Comparison of ENCODE assay signal across 16 cellular contexts in the genomic region with DNA sequence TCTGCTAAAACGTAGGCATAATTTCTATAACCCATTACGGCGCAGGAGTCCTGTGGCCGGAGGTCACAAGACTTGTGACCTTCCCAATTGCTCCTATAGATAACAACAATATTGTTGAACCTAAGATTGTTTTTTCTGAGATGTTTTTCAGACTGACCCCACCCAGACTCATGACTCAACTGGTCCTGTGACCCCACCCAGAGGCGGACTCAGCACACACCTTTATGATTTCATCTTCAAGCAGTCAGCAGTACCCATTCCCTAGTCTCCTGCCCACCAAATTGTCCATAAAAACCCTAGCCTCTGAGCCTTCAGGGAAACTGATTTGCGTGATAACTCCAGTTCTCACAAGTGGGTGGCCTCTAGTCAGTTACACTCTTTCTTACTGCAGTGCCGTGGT. TPM values are rescaled to one million over a fixed set of nuclear protein-coding genes. Genes with fewer than 3 reads are reported as not detected.
DNase-seq lines count a peak whose midpoint lies in the region; ATAC-seq and TF ChIP-seq lines count a peak whose summit lies in the region.
"Had no signal": no experiment of that assay in that cellular context is flagged by ENCODE, and none has a peak within 500 bp of the region (broad histone marks: within the 10 kb centered on the region; RNA-seq: fewer than 3 reads in every experiment).

No MANE protein-coding gene starts in this region.

- H3K4me1 Mint-ChIP-seq in activated naive CD4-positive, alpha-beta T cell treated with anti-CD3 and anti-CD28 coated beads for 36 hours (ENCODE audit: low read depth), result peaks cover 2% of the 10 kb centered on the region

- DNase-seq in RWPE2 (ENCODE audit: low spot score) (no peak), epithelial cell of esophagus (ENCODE audit: low read depth) (peak; percentile 53), left colon (no peak), PC-3 (no peak), cardiac septum (ENCODE audit: low spot score) (no peak), posterior vena cava (ENCODE audit: low spot score) (no peak)
- no peak for DNase-seq in activated naive CD4-positive, alpha-beta T cell treated with anti-CD3 and anti-CD28 coated beads for 36 hours
- DNase-seq: C1 segment of cervical spinal cord; Calu3; CD4-positive, alpha-beta memory T cell; COR-L47; DMS53; DMS79 treated with DMSO at 0.1 percent for 48 hours; GF-D8; GOT3 had no signal

- no peaks in the 10 kb centered on the region for H3K36me3 ChIP-seq in RWPE2 (ENCODE audit: low read depth)
- H3K36me3 ChIP-seq in PC-3 (ENCODE audit: low read depth, low read length), result no peaks in the 10 kb centered on the region
- H3K36me3 ChIP-seq: HAP-1 had no signal

- H3K4me2 ChIP-seq in PC-3 (ENCODE audit: low read length), result no peak overlapping the region

- H3K4me3 Mint-ChIP-seq in activated naive CD4-positive, alpha-beta T cell treated with anti-CD3 and anti-CD28 coated beads for 36 hours, result no peak overlapping the region
- H3K4me3 Mint-ChIP-seq: CD4-positive, alpha-beta memory T cell had no signal

- H3K36me3 Mint-ChIP-seq in activated naive CD4-positive, alpha-beta T cell treated with anti-CD3 and anti-CD28 coated beads for 36 hours (ENCODE audit: low read depth), result no peaks in the 10 kb centered on the region
- H3K36me3 Mint-ChIP-seq: CD4-positive, alpha-beta memory T cell had no signal

- no TSS peak for BruUV-seq in PC-3 (replicated peaks; lab: Mats Ljungman, UMichigan)

- no peak overlapping the region for H3K27ac Mint-ChIP-seq in activated naive CD4-positive, alpha-beta T cell treated with anti-CD3 and anti-CD28 coated beads for 36 hours

- no peaks in the 10 kb centered on the region for H3K27me3 ChIP-seq in RWPE2 (ENCODE audit: insufficient read depth, poor library complexity, severe bottlenecking)
- no peaks in the 10 kb centered on the region for H3K27me3 ChIP-seq in PC-3 (ENCODE audit: low read length)

- H3K9me3 ChIP-seq in RWPE2 (ENCODE audit: severe bottlenecking), result no peaks in the 10 kb centered on the region
- no peaks in the 10 kb centered on the region for H3K9me3 ChIP-seq in PC-3 (ENCODE audit: low read length)
- H3K9me3 ChIP-seq: HAP-1 had no signal

- no peaks in the 10 kb centered on the region for H3K9me2 ChIP-seq in PC-3 (replicated peaks; ENCODE audit: low read length)

- no peaks in the 10 kb centered on the region for H4K20me1 ChIP-seq in PC-3 (ENCODE audit: low read length)

- H3K27ac ChIP-seq in RWPE2 (ENCODE audit: poor library complexity, severe bottlenecking) (no peak overlapping the region), PC-3 (ENCODE audit: low read length) (no peak overlapping the region)

- H3F3A ChIP-seq in PC-3 (ENCODE audit: low read length, unreplicated experiment), result no peaks in the 10 kb centered on the region

- H3K79me2 ChIP-seq in PC-3 (ENCODE audit: low read length), result peaks cover 4% of the 10 kb centered on the region; the same call in 1 of the 2 replicates

- H3K9ac ChIP-seq in PC-3 (ENCODE audit: low read length), result no peak overlapping the region

- no peaks in the 10 kb centered on the region for H3K9me3 Mint-ChIP-seq in activated naive CD4-positive, alpha-beta T cell treated with anti-CD3 and anti-CD28 coated beads for 36 hours

- no peak overlapping the region for H3K4me3 ChIP-seq in RWPE2 (ENCODE audit: severe bottlenecking)
- no peak overlapping the region for H3K4me3 ChIP-seq in epithelial cell of esophagus (ENCODE audit: low read length)
- H3K4me3 ChIP-seq in PC-3 (ENCODE audit: low read length), result no peak overlapping the region
- H3K4me3 ChIP-seq: HAP-1 had no signal

- H2AFZ ChIP-seq in PC-3 (ENCODE audit: low read length), result no peak overlapping the region

- H3K4me1 ChIP-seq in RWPE2 (ENCODE audit: insufficient read depth, poor library complexity, severe bottlenecking) (peaks cover 8% of the 10 kb centered on the region), PC-3 (ENCODE audit: insufficient read depth, low read length) (peaks cover 4% of the 10 kb centered on the region)

- intact Hi-C loops in left colon (cut with DNase I, micrococcal nuclease), result no loop called here
- intact Hi-C loops in activated naive CD4-positive, alpha-beta T cell treated with anti-CD3 and anti-CD28 coated beads for 36 hours (cut with micrococcal nuclease), result loop anchor here (10.0 kb wide), 1 partner anchor 1561 kb away; a partner anchor contains a TSS
- intact Hi-C loops in PC-3 (cut with micrococcal nuclease), result no loop called here
- intact Hi-C loops in cardiac septum (cut with DNase I), result no loop called here
- intact Hi-C loops in posterior vena cava (cut with DNase I), result no loop called here

- CTCF ChIA-PET in activated naive CD4-positive, alpha-beta T cell treated with anti-CD3 and anti-CD28 coated beads for 36 hours (lab: Charles Lee), result no interaction called here
- CTCF ChIA-PET in PC-3 (lab: Charles Lee), result no interaction called here

- H3K27me3 Mint-ChIP-seq in activated naive CD4-positive, alpha-beta T cell treated with anti-CD3 and anti-CD28 coated beads for 36 hours (ENCODE audit: low read depth), result no peaks in the 10 kb centered on the region

- POLR2A ChIA-PET in PC-3 (lab: Charles Lee; ENCODE audit: unreplicated experiment), result no interaction called here

- no peak for TF ChIP-seq CTCF in RWPE2 (IDR thresholded peaks at IDR 0.05; ENCODE audit: poor library complexity, severe bottlenecking)
- no peak for TF ChIP-seq CTCF in epithelial cell of esophagus (IDR thresholded peaks at IDR 0.05; ENCODE audit: insufficient read depth, low read depth, low read length, missing control alignments)
- TF ChIP-seq CTCF in PC-3 (conservative IDR thresholded peaks at IDR 0.05; ENCODE audit: low read depth, low read length), result no peak

- ATAC-seq in RWPE2 (ENCODE audit: low read depth) (peak; percentile 62), left colon (peak; percentile 73), PC-3 (no peak)

RNA-seq across cellular contexts. Expression of a gene that starts 5.9 kb away (rescaled TPM):
- 10 to 100 TPM; 74.5 to 84.3 TPM for total RNA-seq in left colon
- total RNA-seq in activated naive CD4-positive, alpha-beta T cell treated with anti-CD3 and anti-CD28 coated beads for 36 hours, result 100 to 1,000 TPM; 114 to 118 TPM
- 74.4 and 82.9 TPM in 2 replicates for total RNA-seq in PC-3 (2014; rRNA removed)
- total RNA-seq in cardiac septum, result 45.5 TPM
- total RNA-seq in posterior vena cava, result 10 to 100 TPM; 60.2 to 62.9 TPM
